ENCODE assay signal across 8 cellular contexts in the genomic region with DNA sequence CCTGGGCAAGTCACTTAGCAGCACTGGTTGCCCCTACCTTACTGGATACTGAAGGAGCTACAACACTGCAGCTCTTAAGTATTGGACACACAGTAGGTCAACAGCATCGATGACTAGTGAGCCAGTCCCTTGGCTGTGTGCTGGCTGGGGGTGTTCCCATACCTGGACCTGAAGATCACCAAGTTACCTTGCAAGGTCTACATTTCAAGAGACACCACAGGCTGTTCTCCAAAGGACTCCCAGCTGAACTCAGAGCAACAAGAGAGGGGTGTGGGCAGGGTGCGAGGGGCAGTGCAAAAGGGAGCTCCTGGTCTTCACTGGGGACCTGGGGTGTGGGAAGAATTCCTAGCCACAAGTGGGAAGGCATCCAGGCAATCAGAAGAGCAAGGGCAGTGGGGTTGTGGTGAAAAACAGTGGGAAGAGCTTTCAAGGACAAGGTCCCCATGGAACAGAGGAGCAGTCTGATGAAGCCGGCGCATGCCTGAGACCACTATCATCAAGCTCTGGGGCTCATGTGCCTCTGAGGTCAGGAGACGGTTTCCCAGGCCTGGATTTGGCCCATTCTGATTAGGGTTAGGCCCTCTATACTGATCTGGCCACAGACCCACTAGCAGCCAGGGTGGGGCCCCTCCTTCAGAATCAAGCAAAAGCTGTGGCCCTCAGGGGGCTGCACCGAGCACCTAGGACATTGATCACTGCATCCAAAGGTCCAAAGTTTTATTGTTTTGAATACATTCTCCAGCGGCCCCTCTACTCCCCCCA. TPM values are rescaled to one million over a fixed set of nuclear protein-coding genes. Genes with fewer than 3 reads are reported as not detected.
DNase-seq lines count a peak whose midpoint lies in the region; ATAC-seq and TF ChIP-seq lines count a peak whose summit lies in the region.
"Had no signal": no experiment of that assay in that cellular context is flagged by ENCODE, and none has a peak within 500 bp of the region (broad histone marks: within the 10 kb centered on the region; RNA-seq: fewer than 3 reads in every experiment).

No MANE protein-coding gene starts in this region.

- peaks cover 0 to 31% (median 19%) of the 10 kb centered on the region in 9 donors for H3K36me3 ChIP-seq in heart left ventricle
- peaks cover 0 to 37% (median 7%) of the 10 kb centered on the region in 9 donors for H3K36me3 ChIP-seq in heart right ventricle
- peaks cover 0 to 27% (median 19%) of the 10 kb centered on the region in 4 donors for H3K36me3 ChIP-seq in upper lobe of left lung

- ATAC-seq in heart left ventricle (no peak), Right ventricle myocardium superior (ENCODE audit: poor library complexity) (no peak), heart right ventricle (no peak), upper lobe of left lung (ENCODE audit: low FRiP score in 2 of 2) (no peak)

- no peaks in the 10 kb centered on the region for H3K27me3 ChIP-seq in heart left ventricle
- H3K27me3 ChIP-seq in heart right ventricle, result no peaks in the 10 kb centered on the region
- H3K27me3 ChIP-seq in upper lobe of left lung, result no peaks in the 10 kb centered on the region

- TF ChIP-seq POLR2A in heart left ventricle (IDR thresholded peaks at IDR 0.05) (no peak), upper lobe of left lung (IDR thresholded peaks at IDR 0.05) (no peak)

- in situ Hi-C loops in GM13977 (cut with MboI; ENCODE audit: low pct_unique_long_range_greater_than_20kb, low sequenced_read_pairs, unreplicated experiment), result no loop called here

- peak in 2 of 5 donors; percentile 26 to 48 for DNase-seq in heart left ventricle
- no peak for DNase-seq in Right ventricle myocardium superior
- DNase-seq in heart right ventricle, result no peak
- no peak for DNase-seq in upper lobe of left lung
- no peak for DNase-seq in GM13977 (ENCODE audit: low spot score)
- DNase-seq in SKM-1 (lab: John Stamatoyannopoulos, UW; ENCODE audit: unreplicated experiment), result no peak
- DNase-seq: activated CD4-positive, alpha-beta T cell treated with anti-CD3 and anti-CD28 coated beads, Interleukin-2, amount 50 U/mL, for 1 hour had no signal

- peaks cover 18 to 83% (median 66%) of the 10 kb centered on the region in 12 donors for H3K4me1 ChIP-seq in heart left ventricle
- peaks cover 37 to 82% (median 73%) of the 10 kb centered on the region in 9 donors for H3K4me1 ChIP-seq in heart right ventricle
- H3K4me1 ChIP-seq in upper lobe of left lung, result peaks cover 34 to 68% (median 58%) of the 10 kb centered on the region in 4 donors

- no peak for TF ChIP-seq EP300 in upper lobe of left lung (IDR thresholded peaks at IDR 0.05)

- H3K9me3 ChIP-seq in heart left ventricle (no peaks in the 10 kb centered on the region), heart right ventricle (no peaks in the 10 kb centered on the region), upper lobe of left lung (no peaks in the 10 kb centered on the region)

- H3K27ac ChIP-seq in heart left ventricle, result peak overlapping the region in 11 of 12 donors; percentile 24 to 100 (median 58)
- H3K27ac ChIP-seq in heart right ventricle, result peak overlapping the region in 8 of 10 donors; percentile 16 to 100 (median 52)
- H3K27ac ChIP-seq in upper lobe of left lung, result peak overlapping the region in 3 of 4 donors; percentile 43 to 70 (median 66)
- H3K27ac ChIP-seq: C4-2B had no signal

- TF ChIP-seq CTCF in heart left ventricle (IDR thresholded peaks at IDR 0.05), result no peak
- no peak for TF ChIP-seq CTCF in heart right ventricle (IDR thresholded peaks at IDR 0.05)
- TF ChIP-seq CTCF in upper lobe of left lung (IDR thresholded peaks at IDR 0.05), result no peak
- TF ChIP-seq CTCF in GM13977 (IDR thresholded peaks at IDR 0.05; ENCODE audit: extremely low read depth, insufficient read depth, missing control alignments), result no peak

- 43 to 53% (median 48%) methylated on average over 7 of the region's 7 CpGs for WGBS in heart left ventricle, 4 donors
- 45 to 54% methylated on average over 7 of the region's 7 CpGs for WGBS in heart right ventricle, 2 donors
- 72 to 88% methylated on average over 7 of the region's 7 CpGs for WGBS in upper lobe of left lung, 2 donors

- H3K4me3 ChIP-seq in heart left ventricle (peak overlapping the region in 1 of 12 donors; percentile 16), heart right ventricle (no peak overlapping the region), upper lobe of left lung (no peak overlapping the region)

- intact Hi-C loops in heart left ventricle (cut with DNase I) (loop anchor here in 9 of 10 donors (1.0 to 10.0 kb wide), 7 partner anchors 32 to 178 kb away; a partner anchor contains a TSS), Right ventricle myocardium superior (cut with DNase I) (loop anchor here (2.0 kb wide), 1 partner anchor 34 kb away; no protein-coding TSS in a partner anchor), heart right ventricle (cut with DNase I) (loop anchor here (1.0 to 10.0 kb wide), 6 partner anchors 32 to 188 kb away; no protein-coding TSS in a partner anchor)

RNA-seq across cellular contexts. Expression of a gene that starts 4.6 kb away (rescaled TPM):
- total RNA-seq in heart left ventricle (10 to 100 TPM; 22.5 to 46.9 (median 36.8) TPM), Right ventricle myocardium superior (35.6 TPM), heart right ventricle (10 to 100 TPM; 31.9 to 46.1 (median 36.4) TPM), upper lobe of left lung (10 to 100 TPM; 33.2 to 46.9 (median 39.1) TPM)
- polyA plus RNA-seq in heart left ventricle (10 to 100 TPM; 51.6 to 76.5 TPM), heart right ventricle (10 to 100 TPM; 31.2 to 51.0 TPM)

RNA-seq across cellular contexts. Expression of a gene that starts 7.9 kb away (rescaled TPM):
- total RNA-seq in heart left ventricle (10 to 100 TPM; 26.1 to 49.7 (median 35.5) TPM), Right ventricle myocardium superior (42.1 TPM), heart right ventricle (10 to 100 TPM; 29.8 to 40.2 (median 32.9) TPM), upper lobe of left lung (10 to 100 TPM; 13.6 to 59.4 (median 32.5) TPM)
- polyA plus RNA-seq in heart left ventricle (10 to 100 TPM; 31.9 to 45.4 TPM), heart right ventricle (10 to 100 TPM; 31.8 to 49.0 TPM)

RNA-seq across cellular contexts. Expression of a gene that starts 22.0 kb away (rescaled TPM):
- total RNA-seq in heart left ventricle (10 to 100 TPM; 25.5 to 54.8 (median 35.8) TPM), Right ventricle myocardium superior (33.6 TPM), heart right ventricle (10 to 100 TPM; 27.9 to 42.0 (median 32.0) TPM), upper lobe of left lung (100 to 1,000 TPM in 1 of 6 donors, 10 to 100 TPM in 5; 52.6 to 170 (median 77.7) TPM)
- polyA plus RNA-seq in heart left ventricle (10 to 100 TPM; 27.1 to 27.5 TPM), heart right ventricle (10 to 100 TPM; 17.6 to 39.8 TPM)

RNA-seq across cellular contexts. Expression of a gene that starts 26.9 kb away (rescaled TPM):
- total RNA-seq in heart left ventricle (1 to 10 TPM; 3.9 to 7.2 (median 5.8) TPM), Right ventricle myocardium superior (5.4 TPM), heart right ventricle (1 to 10 TPM; 3.2 to 7.0 (median 5.4) TPM), upper lobe of left lung (10 to 100 TPM in 4 of 6 donors, 1 to 10 TPM in 2; 7.9 to 13.8 (median 11.4) TPM)
- polyA plus RNA-seq in heart left ventricle (1 to 10 TPM; 3.3 to 5.4 TPM), heart right ventricle (1 to 10 TPM; 3.2 to 3.4 TPM)

RNA-seq across cellular contexts. Expression of a gene that starts 29.6 kb away (rescaled TPM):
- total RNA-seq in heart left ventricle, result 10 to 100 TPM; 11.1 to 24.1 (median 17.2) TPM
- 10 to 100 TPM; 12.6 to 18.3 TPM for polyA plus RNA-seq in heart left ventricle
- total RNA-seq in Right ventricle myocardium superior, result 14.8 TPM
- total RNA-seq in heart right ventricle, result 10 to 100 TPM in 9 of 10 donors, 1 to 10 TPM in 1; 9.8 to 20.5 (median 12.2) TPM
- polyA plus RNA-seq in heart right ventricle, result 10 to 100 TPM; 12.9 to 15.2 TPM
- 100 to 1,000 TPM in 1 of 6 donors, 10 to 100 TPM in 5; 38.6 to 154 (median 51.2) TPM for total RNA-seq in upper lobe of left lung
